In genomic region chr21:41162111-41162510, GRCh38 we compare ENCODE assay signal across 39 cellular contexts.
"Had no signal": no experiment of that assay in that cellular context is flagged by ENCODE, and none has a peak within 500 bp of the region (broad histone marks: within the 10 kb centered on the region; RNA-seq: fewer than 3 reads in every experiment).

No MANE protein-coding gene starts in this region.

- H3K27ac Mint-ChIP-seq: activated naive CD4-positive, alpha-beta T cell treated with anti-CD3 and anti-CD28 coated beads for 36 hours; activated naive CD4-positive, alpha-beta T cell treated with anti-CD3 and anti-CD28 coated beads, Interleukin-2, amount 10 ng/mL, durations not matched to agents 7 days and 5 days; activated naive CD4-positive, alpha-beta T cell treated with anti-CD3 and anti-CD28 coated beads, Interleukin-2, amount 50 U/mL, for 24 hours; activated naive CD4-positive, alpha-beta T cell treated with anti-CD3 and anti-CD28 coated beads, Interleukin-2, amount 50 U/mL, for 72 hours; activated naive CD8-positive, alpha-beta T cell; activated naive CD8-positive, alpha-beta T cell treated with anti-CD3 and anti-CD28 coated beads for 36 hours; activated naive CD8-positive, alpha-beta T cell treated with anti-CD3 and anti-CD28 coated beads, Interleukin-2, amount 10 ng/mL, durations not matched to agents 7 days and 5 days; activated naive CD8-positive, alpha-beta T cell treated with anti-CD3 and anti-CD28 coated beads, Interleukin-2, amount 50 U/mL, for 24 hours; activated T-cell treated with anti-CD3 and anti-CD28 coated beads, Interleukin-2, amount 50 U/mL, for 24 hours; activated T-cell treated with anti-CD3 and anti-CD28 coated beads, Interleukin-2, amount 50 U/mL, for 72 hours; activated T-helper 1 cell treated with anti-CD3 and anti-CD28 coated beads, Interleukin-12 subunit alpha, Interleukin-12 subunit beta, Interleukin-2, Interleukin-4 antibody, amounts not matched to agents 30 ng/mL and 10 ng/mL and 1 ng/mL, durations not matched to agents 14 hours and 24 hours and 36 hours; activated T-helper 17 cell treated with anti-CD3 and anti-CD28 coated beads, Interleukin-2, amount 50 U/mL, for 72 hours; activated T-helper 2 cell treated with anti-CD3 and anti-CD28 coated beads, Interferon-gamma antibody, Interleukin-2, Interleukin-4, amounts not matched to agents 10 μg/mL and 5 μg/mL and 100 μg/mL, durations not matched to agents 14 hours and 24 hours and 36 hours had no signal

- H3K27me3 ChIP-seq: adrenal gland, ascending aorta, body of pancreas, brain microvascular endothelial cell, breast epithelium had no signal

- H3K4me1 Mint-ChIP-seq: activated naive CD4-positive, alpha-beta T cell treated with anti-CD3 and anti-CD28 coated beads, Interleukin-2, amount 10 ng/mL, durations not matched to agents 7 days and 5 days; activated naive CD4-positive, alpha-beta T cell treated with anti-CD3 and anti-CD28 coated beads, Interleukin-2, amount 50 U/mL, for 24 hours; activated naive CD8-positive, alpha-beta T cell treated with anti-CD3 and anti-CD28 coated beads for 36 hours; activated naive CD8-positive, alpha-beta T cell treated with anti-CD3 and anti-CD28 coated beads, Interleukin-2, amount 10 ng/mL, durations not matched to agents 7 days and 5 days; activated naive CD8-positive, alpha-beta T cell treated with anti-CD3 and anti-CD28 coated beads, Interleukin-2, amount 50 U/mL, for 24 hours; activated T-helper 17 cell treated with anti-CD3 and anti-CD28 coated beads, Interleukin-2, amount 50 U/mL, for 72 hours; brain; central memory CD8-positive, alpha-beta T cell had no signal

- H3K4me3 ChIP-seq: adrenal gland, ascending aorta, body of pancreas, breast epithelium, cardiac muscle cell had no signal

- DNase-seq: activated effector memory CD4-positive, alpha-beta T cell treated with anti-CD3 and anti-CD28 coated beads, Interleukin-2, amount 50 U/mL, for 16 hours; activated effector memory CD4-positive, alpha-beta T cell treated with Interleukin-2 at 50 U/mL for 16 hours; activated gamma-delta T cell; activated gamma-delta T cell treated with Interleukin-2 at 50 U/mL for 16 hours; activated naive CD4-positive, alpha-beta T cell; activated naive CD4-positive, alpha-beta T cell treated with anti-CD3 and anti-CD28 coated beads for 36 hours; activated naive CD4-positive, alpha-beta T cell treated with anti-CD3 and anti-CD28 coated beads, Interleukin-2, amount 10 ng/mL, durations not matched to agents 7 days and 5 days; activated naive CD4-positive, alpha-beta T cell treated with anti-CD3 and anti-CD28 coated beads, Interleukin-2, amount 50 U/mL, for 16 hours; activated naive CD4-positive, alpha-beta T cell treated with Interleukin-2 at 50 U/mL for 16 hours; activated naive CD8-positive, alpha-beta T cell treated with anti-CD3 and anti-CD28 coated beads for 36 hours; activated naive CD8-positive, alpha-beta T cell treated with anti-CD3 and anti-CD28 coated beads, Interleukin-2, amount 10 ng/mL, durations not matched to agents 7 days and 5 days; activated naive CD8-positive, alpha-beta T cell treated with anti-CD3 and anti-CD28 coated beads, Interleukin-2, amount 50 U/mL, for 24 hours; activated T-cell treated with anti-CD3 and anti-CD28 coated beads for 4 hours; activated T-cell treated with anti-CD3 and anti-CD28 coated beads, Interleukin-2, amount 50 U/mL, for 1 hour; activated T-cell treated with anti-CD3 and anti-CD28 coated beads, Interleukin-2, amount 50 U/mL, for 24 hours; activated T-cell treated with anti-CD3 and anti-CD28 coated beads, Interleukin-2, amount 50 U/mL, for 4 hours; activated T-cell treated with anti-CD3 and anti-CD28 coated beads, Interleukin-2, amount 50 U/mL, for 48 hours; activated T-cell treated with anti-CD3 and anti-CD28 coated beads, Interleukin-2, amount 50 U/mL, for 72 hours; amniotic stem cell; anterior cingulate cortex; aorta; body of pancreas; brain microvascular endothelial cell; caudate nucleus; central memory CD4-positive, alpha-beta T cell; cerebellar nuclear complex had no signal

- H3K9me3 Mint-ChIP-seq: activated naive CD4-positive, alpha-beta T cell treated with anti-CD3 and anti-CD28 coated beads, Interleukin-2, amount 50 U/mL, for 24 hours; activated T-cell treated with anti-CD3 and anti-CD28 coated beads, Interleukin-2, amount 50 U/mL, for 4 hours had no signal

- H3K4me3 Mint-ChIP-seq: activated naive CD4-positive, alpha-beta T cell treated with anti-CD3 and anti-CD28 coated beads for 36 hours; activated naive CD4-positive, alpha-beta T cell treated with anti-CD3 and anti-CD28 coated beads, Interleukin-2, amount 10 ng/mL, durations not matched to agents 7 days and 5 days; activated naive CD4-positive, alpha-beta T cell treated with anti-CD3 and anti-CD28 coated beads, Interleukin-2, amount 50 U/mL, for 24 hours; activated naive CD8-positive, alpha-beta T cell; activated naive CD8-positive, alpha-beta T cell treated with anti-CD3 and anti-CD28 coated beads for 36 hours; activated naive CD8-positive, alpha-beta T cell treated with anti-CD3 and anti-CD28 coated beads, Interleukin-2, amount 10 ng/mL, durations not matched to agents 7 days and 5 days; activated naive CD8-positive, alpha-beta T cell treated with anti-CD3 and anti-CD28 coated beads, Interleukin-2, amount 50 U/mL, for 24 hours; activated T-cell treated with anti-CD3 and anti-CD28 coated beads, Interleukin-2, amount 50 U/mL, for 24 hours; activated T-cell treated with anti-CD3 and anti-CD28 coated beads, Interleukin-2, amount 50 U/mL, for 4 hours; activated T-cell treated with anti-CD3 and anti-CD28 coated beads, Interleukin-2, amount 50 U/mL, for 72 hours; activated T-helper 1 cell treated with anti-CD3 and anti-CD28 coated beads, Interleukin-12 subunit alpha, Interleukin-12 subunit beta, Interleukin-2, Interleukin-4 antibody, amounts not matched to agents 30 ng/mL and 10 ng/mL and 1 ng/mL, durations not matched to agents 14 hours and 24 hours and 36 hours; activated T-helper 17 cell treated with anti-CD3 and anti-CD28 coated beads, Interleukin-2, amount 50 U/mL, for 72 hours; brain; central memory CD8-positive, alpha-beta T cell had no signal

- FAIRE-seq: astrocyte had no signal

- H3K36me3 ChIP-seq: adrenal gland, ascending aorta, brain microvascular endothelial cell, breast epithelium, cardiac muscle cell had no signal

- H3K36me3 Mint-ChIP-seq: activated naive CD4-positive, alpha-beta T cell treated with anti-CD3 and anti-CD28 coated beads, Interleukin-2, amount 10 ng/mL, durations not matched to agents 7 days and 5 days; activated naive CD4-positive, alpha-beta T cell treated with anti-CD3 and anti-CD28 coated beads, Interleukin-2, amount 50 U/mL, for 24 hours; activated naive CD8-positive, alpha-beta T cell; activated naive CD8-positive, alpha-beta T cell treated with anti-CD3 and anti-CD28 coated beads for 36 hours; activated naive CD8-positive, alpha-beta T cell treated with anti-CD3 and anti-CD28 coated beads, Interleukin-2, amount 10 ng/mL, durations not matched to agents 7 days and 5 days; brain had no signal
